In genomic region chr20:19850190-19850533, GRCh38 we compare ENCODE assay signal across 13 cellular contexts.
DNase-seq lines count a peak whose midpoint lies in the region; ATAC-seq and TF ChIP-seq lines count a peak whose summit lies in the region.
"Had no signal": no experiment of that assay in that cellular context is flagged by ENCODE, and none has a peak within 500 bp of the region (broad histone marks: within the 10 kb centered on the region; RNA-seq: fewer than 3 reads in every experiment).

No MANE protein-coding gene starts in this region.

- peaks cover 15% of the 10 kb centered on the region for H3F3A ChIP-seq in smooth muscle cell (ENCODE audit: low read depth)

- peak overlapping the region; percentile 69 to 82 for H2BK12ac ChIP-seq in mesenchymal stem cell (ENCODE audit: low read length in 2 of 2)

- peak overlapping the region; percentile 87 for H4K8ac ChIP-seq in mesenchymal stem cell (ENCODE audit: low read length)

- H3K27me3 ChIP-seq in esophagus muscularis mucosa = no peaks in the 10 kb centered on the region
- no peaks in the 10 kb centered on the region for H3K27me3 ChIP-seq in mesenchymal stem cell (ENCODE audit: control insufficient read depth in 1 of 2, insufficient read depth in 1 of 2, low read length in 2 of 2)
- no peaks in the 10 kb centered on the region for H3K27me3 ChIP-seq in smooth muscle cell (ENCODE audit: low read depth)
- H3K27me3 ChIP-seq: BLaER1 had no signal

- H3K9ac ChIP-seq in mesenchymal stem cell (ENCODE audit: low read length) (peak overlapping the region; percentile 78), smooth muscle cell (ENCODE audit: low read depth) (no peak overlapping the region)
- H3K9ac ChIP-seq: BLaER1 had no signal

- no peaks in the 10 kb centered on the region for H3K4me1 Mint-ChIP-seq in activated T-cell treated with anti-CD3 and anti-CD28 coated beads, Interleukin-2, amount 50 U/mL, for 72 hours (ENCODE audit: low read depth)
- H3K4me1 Mint-ChIP-seq: activated B cell treated with CpG ODN at 0.5 μM for 24 hours had no signal

- H3K4me1 ChIP-seq in esophagus muscularis mucosa (peaks cover 20 to 25% (median 22%) of the 10 kb centered on the region in 4 donors), mesenchymal stem cell (ENCODE audit: control insufficient read depth, insufficient read depth, low read depth, low read length) (peaks cover 10% of the 10 kb centered on the region), smooth muscle cell (ENCODE audit: low read depth) (no peaks in the 10 kb centered on the region)

- H3K36me3 Mint-ChIP-seq in activated T-cell treated with anti-CD3 and anti-CD28 coated beads, Interleukin-2, amount 50 U/mL, for 72 hours (ENCODE audit: insufficient read depth in 2 of 2) = peaks cover 0 to 2% of the 10 kb centered on the region in 2 donors

- H2BK15ac ChIP-seq in mesenchymal stem cell (ENCODE audit: low read depth, poor library complexity, severe bottlenecking) = peak overlapping the region; percentile 44

- peaks cover 11% of the 10 kb centered on the region for H3K79me1 ChIP-seq in mesenchymal stem cell (replicated peaks; ENCODE audit: low read length, poor library complexity, severe bottlenecking)

- H4K91ac ChIP-seq in mesenchymal stem cell (ENCODE audit: low read length) = peak overlapping the region; percentile 62

- peak overlapping the region; percentile 34 to 39 for H3K4ac ChIP-seq in mesenchymal stem cell (ENCODE audit: low read depth in 1 of 2, low read length in 2 of 2)

- TF ChIP-seq CTCF in esophagus muscularis mucosa (IDR thresholded peaks at IDR 0.05) = no peak
- TF ChIP-seq CTCF in smooth muscle cell (IDR thresholded peaks at IDR 0.05; ENCODE audit: borderline replicate concordance, insufficient read depth, poor library complexity, severe bottlenecking) = no peak

- no peak for TF ChIP-seq EP300 in esophagus muscularis mucosa (IDR thresholded peaks at IDR 0.05)

- intact Hi-C loops in esophagus muscularis mucosa (cut with DNase I) = no loop called here

- no peak overlapping the region for H3K4me3 ChIP-seq in esophagus muscularis mucosa
- H3K4me3 ChIP-seq in mesenchymal stem cell (ENCODE audit: insufficient read depth in 1 of 2, low read depth in 1 of 2, low read length in 2 of 2) = peak overlapping the region in 1 of 2 experiments; percentile 45
- H3K4me3 ChIP-seq in smooth muscle cell = no peak overlapping the region
- H3K4me3 ChIP-seq: BLaER1 had no signal

- H3K27ac ChIP-seq in esophagus muscularis mucosa (replicated peaks in 1 of 4) = peak overlapping the region; percentile 73 to 84 (median 76)
- peak overlapping the region; percentile 15 for H3K27ac ChIP-seq in mesenchymal stem cell (ENCODE audit: low read length, poor library complexity, severe bottlenecking)
- H3K27ac ChIP-seq in smooth muscle cell (ENCODE audit: low read depth) = peak overlapping the region; percentile 65
- H3K27ac ChIP-seq: BLaER1 had no signal

- no peak overlapping the region for H3K27ac Mint-ChIP-seq in activated T-cell treated with anti-CD3 and anti-CD28 coated beads, Interleukin-2, amount 50 U/mL, for 72 hours
- H3K27ac Mint-ChIP-seq: activated B cell treated with CpG ODN at 0.5 μM for 24 hours had no signal

- no peak for TF ChIP-seq POLR2A in esophagus muscularis mucosa (IDR thresholded peaks at IDR 0.05; ENCODE audit: low read depth)

- peak overlapping the region; percentile 1 for H2AK5ac ChIP-seq in mesenchymal stem cell (ENCODE audit: low read length, severe bottlenecking)

- H3K18ac ChIP-seq in mesenchymal stem cell (ENCODE audit: low read depth in 1 of 2, low read length in 2 of 2) = peak overlapping the region; percentile 86 to 89

- no peak overlapping the region for H2BK120ac ChIP-seq in mesenchymal stem cell (ENCODE audit: low read depth, low read length)

- ATAC-seq in activated T-cell treated with anti-CD3 and anti-CD28 coated beads, Interleukin-2, amount 50 U/mL, for 72 hours (replicated peaks in 1 of 2) = no peak

- no peak overlapping the region for H3K23ac ChIP-seq in mesenchymal stem cell (ENCODE audit: low read length in 2 of 2)

- WGBS in esophagus muscularis mucosa = 40% methylated on average over 2 of the region's 4 CpGs
- 21% methylated on average over 4 of the region's 4 CpGs for WGBS in mesenchymal stem cell
- WGBS in smooth muscle cell (ENCODE audit: low lambda C conversion rate) = 20% methylated on average over 4 of the region's 4 CpGs

- no peaks in the 10 kb centered on the region for H3K36me3 ChIP-seq in esophagus muscularis mucosa
- H3K36me3 ChIP-seq in mesenchymal stem cell (ENCODE audit: control insufficient read depth in 1 of 2, insufficient read depth in 2 of 2, low read depth in 1 of 2, low read length in 2 of 2) = peaks cover 0 to 5% of the 10 kb centered on the region in 2 experiments
- no peaks in the 10 kb centered on the region for H3K36me3 ChIP-seq in smooth muscle cell (ENCODE audit: low read depth)
- H3K36me3 ChIP-seq: BLaER1 had no signal

- DNase-seq in NCI-H2171 (lab: John Stamatoyannopoulos, UW) (peak; percentile 27), esophagus muscularis mucosa (ENCODE audit: extremely low spot score) (no peak), mesenchymal stem cell (peak; percentile 69), smooth muscle cell (lab: John Stamatoyannopoulos, UW; ENCODE audit: unreplicated experiment) (no peak), T-helper 1 cell (no peak), cerebellar cortex (ENCODE audit: low spot score) (no peak)
- DNase-seq in activated T-cell treated with anti-CD3 and anti-CD28 coated beads, Interleukin-2, amount 50 U/mL, for 72 hours = no peak
- DNase-seq in stimulated activated CD4-positive, alpha-beta T cell treated with anti-CD3 and anti-CD28 coated beads, Interleukin-2, amount 100 ng/mL, for 48 hours = no peak
- DNase-seq: activated B cell treated with CpG ODN at 0.5 μM for 24 hours, NCI-H1105, OCI-M1, small intestine had no signal

- H3K9me3 ChIP-seq in esophagus muscularis mucosa (no peaks in the 10 kb centered on the region), mesenchymal stem cell (ENCODE audit: control insufficient read depth, low read length) (no peaks in the 10 kb centered on the region), smooth muscle cell (replicated peaks; ENCODE audit: low read depth) (no peaks in the 10 kb centered on the region)
- H3K9me3 ChIP-seq: BLaER1 had no signal

- H4K20me1 ChIP-seq in smooth muscle cell (ENCODE audit: low read depth) = no peaks in the 10 kb centered on the region
- H4K20me1 ChIP-seq: BLaER1 had no signal

- no peak overlapping the region for H3K4me3 Mint-ChIP-seq in activated T-cell treated with anti-CD3 and anti-CD28 coated beads, Interleukin-2, amount 50 U/mL, for 72 hours
- H3K4me3 Mint-ChIP-seq: activated B cell treated with CpG ODN at 0.5 μM for 24 hours had no signal

- H3K4me2 ChIP-seq in mesenchymal stem cell (ENCODE audit: low read length, poor library complexity, severe bottlenecking) (no peak overlapping the region), smooth muscle cell (peak overlapping the region; percentile 75)
- H3K4me2 ChIP-seq: BLaER1 had no signal

- H2BK5ac ChIP-seq in mesenchymal stem cell (ENCODE audit: low read depth, low read length, poor library complexity, severe bottlenecking) = no peak overlapping the region

- peaks cover 8% of the 10 kb centered on the region for H3K27me3 Mint-ChIP-seq in activated T-cell treated with anti-CD3 and anti-CD28 coated beads, Interleukin-2, amount 50 U/mL, for 72 hours (ENCODE audit: low read depth)

- H3K9me3 Mint-ChIP-seq in activated T-cell treated with anti-CD3 and anti-CD28 coated beads, Interleukin-2, amount 50 U/mL, for 72 hours = peaks cover 1 to 2% of the 10 kb centered on the region in 2 donors

- H2AFZ ChIP-seq in mesenchymal stem cell (ENCODE audit: low read depth, low read length) (no peak overlapping the region), smooth muscle cell (ENCODE audit: low read depth) (peak overlapping the region; percentile 40)

- H3K14ac ChIP-seq in mesenchymal stem cell (ENCODE audit: low read length in 2 of 2) = peak overlapping the region in 1 of 2 experiments; percentile 68

- H3K79me2 ChIP-seq in smooth muscle cell (ENCODE audit: low read depth) = no peaks in the 10 kb centered on the region

Comparison
In these comparisons a context has a peak if more than half of its experiments do, and no peak if none do; other contexts are left out.
1. DNase-seq: peak in NCI-H2171 (single experiment) and mesenchymal stem cell (single experiment); none in esophagus muscularis mucosa (single experiment), smooth muscle cell (single experiment), T-helper 1 cell (0 of 5), activated T-cell treated with anti-CD3 and anti-CD28 coated beads, Interleukin-2, amount 50 U/mL, for 72 hours (0 of 2), stimulated activated CD4-positive, alpha-beta T cell treated with anti-CD3 and anti-CD28 coated beads, Interleukin-2, amount 100 ng/mL, for 48 hours (0 of 2) and cerebellar cortex (single experiment).
2. H3K27ac ChIP-seq: peak in every context shown above with its lines; median percentile 76 in esophagus muscularis mucosa; 65 in smooth muscle cell; 15 in mesenchymal stem cell.